In genomic region chr5:61301345-61301744, GRCh38 we compare ENCODE assay signal across 2 cellular contexts.
TF ChIP-seq lines count a peak whose summit lies in the region.

No MANE protein-coding gene starts in this region.

TF ChIP-seq in A549, 52 proteins besides CTCF, POLR2A, EP300 and RAD21:
- no peak for TF ChIP-seq HMGXB4 (CRISPR knock-in tag; IDR thresholded peaks at IDR 0.05; ENCODE audit: borderline replicate concordance)
- no peak for TF ChIP-seq EHMT2 (IDR thresholded peaks at IDR 0.05; ENCODE audit: low read depth)
- no peak for TF ChIP-seq KDM1A (IDR thresholded peaks at IDR 0.05; ENCODE audit: low read depth)
- no peak; the same call in 2 of the 3 replicates for TF ChIP-seq SMC3 (IDR thresholded peaks at IDR 0.05)
- no peak for TF ChIP-seq REST (IDR thresholded peaks at IDR 0.05)
- TF ChIP-seq TP53 (CRISPR knock-in tag; IDR thresholded peaks at IDR 0.05), result no peak
- no peak for TF ChIP-seq GATA3 (IDR thresholded peaks at IDR 0.05; ENCODE audit: borderline replicate concordance)
- TF ChIP-seq CBX8 (IDR thresholded peaks at IDR 0.05), result no peak
- TF ChIP-seq NR3C1 (IDR thresholded peaks at IDR 0.05), result no peak
- no peak for TF ChIP-seq KDM5A (IDR thresholded peaks at IDR 0.05)
- no peak for TF ChIP-seq PHF8 (IDR thresholded peaks at IDR 0.05; ENCODE audit: borderline replicate concordance, low read depth)
- TF ChIP-seq ZNF302 (CRISPR knock-in tag; IDR thresholded peaks at IDR 0.05), result no peak
- no peak for TF ChIP-seq EHF (CRISPR knock-in tag; IDR thresholded peaks at IDR 0.05)
- TF ChIP-seq FOSL2 (IDR thresholded peaks at IDR 0.05), result no peak
- no peak for TF ChIP-seq FOSL2 (CRISPR knock-in tag; IDR thresholded peaks at IDR 0.05)
- TF ChIP-seq BCL3 (IDR thresholded peaks at IDR 0.05), result no peak
- no peak for TF ChIP-seq USF2 (IDR thresholded peaks at IDR 0.05)

TF ChIP-seq in H1, 55 proteins besides CTCF, POLR2A, EP300 and RAD21 (continued from another document):
- TF ChIP-seq HDAC2 (IDR thresholded peaks at IDR 0.05; ENCODE audit: borderline replicate concordance in 1 of 2, low read depth in 2 of 2, low read length in 2 of 2), result no peak
- no peak for TF ChIP-seq RFX5 (IDR thresholded peaks at IDR 0.05; ENCODE audit: borderline replicate concordance, low read depth, low read length)
- TF ChIP-seq KDM5A (IDR thresholded peaks at IDR 0.05; ENCODE audit: low read length), result no peak
- no peak for TF ChIP-seq HDAC6 (IDR thresholded peaks at IDR 0.05; ENCODE audit: low read depth, low read length)
- TF ChIP-seq TBP (IDR thresholded peaks at IDR 0.05; ENCODE audit: low read depth, low read length), result no peak
- no peak for TF ChIP-seq USF2 (IDR thresholded peaks at IDR 0.05; ENCODE audit: low read length)
- TF ChIP-seq SIX5 (IDR thresholded peaks at IDR 0.05; ENCODE audit: low read depth, low read length), result no peak
- TF ChIP-seq SUZ12 (IDR thresholded peaks at IDR 0.05; ENCODE audit: low read length), result no peak
- no peak for TF ChIP-seq BCL11A (IDR thresholded peaks at IDR 0.05; ENCODE audit: low read depth in 2 of 2, low read length in 2 of 2)
